8 cellular contexts compared by ENCODE assay signal in genomic region chr5:171907731-171908343, GRCh38.
DNase-seq lines count a peak whose midpoint lies in the region; ATAC-seq, FAIRE-seq and TF ChIP-seq lines count a peak whose summit lies in the region.

No MANE protein-coding gene starts in this region.

- peaks cover 31 to 66% of the 10 kb centered on the region in 2 donors for H3K4me1 Mint-ChIP-seq in immature natural killer cell

- H3K27me3 Mint-ChIP-seq in immature natural killer cell (ENCODE audit: low read depth in 3 of 3): no peaks in the 10 kb centered on the region

- H3K36me3 ChIP-seq in DND-41 (ENCODE audit: insufficient read depth, low read length) (peaks cover 3% of the 10 kb centered on the region; the same call in 1 of the 2 replicates), K562 (ENCODE audit: control insufficient read depth, insufficient read depth, low read length) (peaks cover 12% of the 10 kb centered on the region; the same call in 2 of the 3 replicates)

- TF ChIP-seq POLR2A in K562 (conservative IDR thresholded peaks at IDR 0.05): no peak

- 11% methylated on average over 4 of the region's 4 CpGs for WGBS in K562 (ENCODE audit: insufficient coverage, low coverage, missing lambda C conversion rate)

- intact Hi-C loops in K562 (cut with micrococcal nuclease): loop anchor here (2.0 to 5.0 kb wide), 2 partner anchors 421 to 489 kb away; partner anchors contain the start of gene FGF18

- BruUV-seq in K562 (replicated peaks; lab: Mats Ljungman, UMichigan): no TSS peak

- peaks cover 33% of the 10 kb centered on the region for H3K79me2 ChIP-seq in DND-41 (ENCODE audit: insufficient read depth, low read length)
- H3K79me2 ChIP-seq in K562 (ENCODE audit: control insufficient read depth, insufficient read depth, low read length): peaks cover 4% of the 10 kb centered on the region; the same call in 1 of the 3 replicates

- H3K9ac ChIP-seq in DND-41 (ENCODE audit: low read depth, low read length): no peak overlapping the region
- H3K9ac ChIP-seq in K562 (ENCODE audit: insufficient read depth in 1 of 2, low read depth in 2 of 2, low read length in 2 of 2): no peak overlapping the region

- no peaks in the 10 kb centered on the region for H3K9me3 ChIP-seq in DND-41 (ENCODE audit: insufficient read depth, low read length, severe bottlenecking)
- no peaks in the 10 kb centered on the region for H3K9me3 ChIP-seq in K562 (replicated peaks; ENCODE audit: control insufficient read depth, insufficient read depth, low read depth, low read length)

- no peak overlapping the region for H3K27ac Mint-ChIP-seq in immature natural killer cell

- H3K27ac ChIP-seq in DND-41 (ENCODE audit: low read length): no peak overlapping the region
- no peak overlapping the region for H3K27ac ChIP-seq in K562 (ENCODE audit: extremely low read depth, low read depth, low read length)

- no peaks in the 10 kb centered on the region for H3K9me3 Mint-ChIP-seq in immature natural killer cell

- POLR2A ChIA-PET in K562 (lab: Yijun Ruan, JAX): interaction anchor here (1.0 kb wide), 1 partner anchor 96 kb away, joined by 3 read pairs; no protein-coding TSS in a partner anchor

- ATAC-seq in DND-41 (ENCODE audit: insufficient read depth, low read depth) (peak; percentile 91), GM19467 (IDR thresholded peaks at IDR 0.05; ENCODE audit: unreplicated experiment) (peak; percentile 49), K562 (peak; percentile 96)

- no peak overlapping the region for H3K4me3 Mint-ChIP-seq in immature natural killer cell

- no peaks in the 10 kb centered on the region for H3K27me3 ChIP-seq in DND-41 (ENCODE audit: insufficient read depth, low read length, poor library complexity)
- no peaks in the 10 kb centered on the region for H3K27me3 ChIP-seq in K562 (ENCODE audit: control insufficient read depth in 2 of 2, insufficient read depth in 2 of 2, low read length in 2 of 2)

- CTCF ChIA-PET in K562 (lab: Yijun Ruan, JAX; ENCODE audit: low intra/inter-chr PET ratio): interaction anchor here (0.6 to 2.7 kb wide), 9 partner anchors 132 to 537 kb away, joined by 3 to 15 read pairs (median 3); partner anchors contain the start of gene FGF18

- DNase-seq in DND-41: peak; percentile 55
- DNase-seq in KBM-7: peak; percentile 77
- peak; percentile 70 for DNase-seq in SK-MEL-5 (ENCODE audit: low read depth, low spot score)
- peak; percentile 48 to 73 (median 67) for DNase-seq in K562 (ENCODE audit: extremely low read depth in 1 of 4, low spot score in 3 of 4)
- DNase-seq in immature natural killer cell: peak; percentile 11 to 43 (median 33)
- DNase-seq in stimulated activated CD4-positive, alpha-beta T cell treated with anti-CD3 and anti-CD28 coated beads, Interleukin-2, amount 100 ng/mL, for 4 hours (ENCODE audit: low read depth): peak; percentile 34
- DNase-seq in NCI-H1048 (lab: John Stamatoyannopoulos, UW): no peak

- H3K4me3 ChIP-seq in DND-41 (ENCODE audit: low read depth in 1 of 2, low read length in 2 of 2) (no peak overlapping the region), K562 (no peak overlapping the region)

- H2AFZ ChIP-seq in DND-41 (ENCODE audit: low read depth, low read length) (no peak overlapping the region), K562 (ENCODE audit: low read depth, low read length) (no peak overlapping the region)

- no peaks in the 10 kb centered on the region for H3K36me3 Mint-ChIP-seq in immature natural killer cell

- H3K4me2 ChIP-seq in DND-41 (ENCODE audit: insufficient read depth, low read length) (no peak overlapping the region), K562 (ENCODE audit: insufficient read depth, low read length) (no peak overlapping the region)

- H3K9me1 ChIP-seq in K562 (ENCODE audit: control insufficient read depth, insufficient read depth, low read length): no peaks in the 10 kb centered on the region

- H4K20me1 ChIP-seq in DND-41 (ENCODE audit: insufficient read depth, low read length) (peaks cover 48% of the 10 kb centered on the region), K562 (replicated peaks; ENCODE audit: control insufficient read depth, insufficient read depth, low read length) (no peaks in the 10 kb centered on the region; the same call in 1 of the 2 replicates)

- TF ChIP-seq RAD21 in K562 (CRISPR knock-in tag; conservative IDR thresholded peaks at IDR 0.05 in 1 of 2, IDR thresholded peaks at IDR 0.05 in 1 of 2): peak; percentile 77 to 78

- no peak for TF ChIP-seq EP300 in K562 (IDR thresholded peaks at IDR 0.05; ENCODE audit: low read length)

- H3K4me1 ChIP-seq in DND-41 (ENCODE audit: insufficient read depth, low read length) (no peaks in the 10 kb centered on the region), K562 (replicated peaks in 1 of 2; ENCODE audit: control insufficient read depth in 2 of 2, insufficient read depth in 2 of 2, low read length in 2 of 2) (no peaks in the 10 kb centered on the region)

- FAIRE-seq in K562 (lab: Jason Lieb, UNC): peak; percentile 78

- in situ Hi-C loops in KBM-7 (cut with MboI; ENCODE audit: low pct_unique_long_range_greater_than_20kb, low sequenced_read_pairs) (no loop called here), SK-MEL-5 (cut with HindIII; ENCODE audit: low pct_unique_long_range_greater_than_20kb, low sequenced_read_pairs) (no loop called here), K562 (cut with MboI) (loop anchor here (5.0 kb wide), 1 partner anchor 491 kb away; the partner anchor contains the start of gene FGF18)

- TF ChIP-seq CTCF in DND-41 (IDR thresholded peaks at IDR 0.05; ENCODE audit: borderline replicate concordance, extremely low read depth, low read length, poor library complexity, severe bottlenecking): peak; percentile 91
- peak; percentile 51 to 74 (median 73); a peak in 5 of 6 replicates for TF ChIP-seq CTCF in K562 (IDR thresholded peaks at IDR 0.05 in 2 of 3, conservative IDR thresholded peaks at IDR 0.05 in 1 of 3; ENCODE audit: insufficient read depth in 2 of 3, low read depth in 1 of 3, low read length in 3 of 3)

TF ChIP-seq in K562, 482 proteins besides CTCF, POLR2A, EP300 and RAD21 (continues in another document):
- TF ChIP-seq SMC3 (conservative IDR thresholded peaks at IDR 0.05; ENCODE audit: insufficient read depth, low read depth, low read length): peak; percentile 77
- no peak for TF ChIP-seq ZFX (CRISPR knock-in tag; IDR thresholded peaks at IDR 0.05)
- TF ChIP-seq, protein P1, sequence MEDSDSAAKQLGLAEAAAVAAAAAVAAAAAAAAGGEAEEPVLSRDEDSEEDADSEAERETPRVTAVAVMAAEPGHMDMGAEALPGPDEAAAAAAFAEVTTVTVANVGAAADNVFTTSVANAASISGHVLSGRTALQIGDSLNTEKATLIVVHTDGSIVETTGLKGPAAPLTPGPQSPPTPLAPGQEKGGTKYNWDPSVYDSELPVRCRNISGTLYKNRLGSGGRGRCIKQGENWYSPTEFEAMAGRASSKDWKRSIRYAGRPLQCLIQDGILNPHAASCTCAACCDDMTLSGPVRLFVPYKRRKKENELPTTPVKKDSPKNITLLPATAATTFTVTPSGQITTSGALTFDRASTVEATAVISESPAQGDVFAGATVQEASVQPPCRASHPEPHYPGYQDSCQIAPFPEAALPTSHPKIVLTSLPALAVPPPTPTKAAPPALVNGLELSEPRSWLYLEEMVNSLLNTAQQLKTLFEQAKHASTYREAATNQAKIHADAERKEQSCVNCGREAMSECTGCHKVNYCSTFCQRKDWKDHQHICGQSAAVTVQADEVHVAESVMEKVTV (CRISPR knock-in tag; IDR thresholded peaks at IDR 0.05): peak; percentile 65
- TF ChIP-seq SRSF9 (IDR thresholded peaks at IDR 0.05; ENCODE audit: borderline replicate concordance, low read depth, low read length): no peak
- no peak for TF ChIP-seq BRF1 (IDR thresholded peaks at IDR 0.05; ENCODE audit: borderline replicate concordance, extremely low read depth, insufficient read length)
- TF ChIP-seq CEBPZ (IDR thresholded peaks at IDR 0.05; ENCODE audit: borderline replicate concordance, low read depth, low read length): no peak
- no peak for TF ChIP-seq TCF3 (CRISPR knock-in tag; IDR thresholded peaks at IDR 0.05)
- no peak for TF ChIP-seq ZNF561 (CRISPR knock-in tag; conservative IDR thresholded peaks at IDR 0.05)
- TF ChIP-seq SAFB2 (IDR thresholded peaks at IDR 0.05; ENCODE audit: borderline replicate concordance, low read depth, low read length, severe bottlenecking): no peak
- TF ChIP-seq, protein P2, sequence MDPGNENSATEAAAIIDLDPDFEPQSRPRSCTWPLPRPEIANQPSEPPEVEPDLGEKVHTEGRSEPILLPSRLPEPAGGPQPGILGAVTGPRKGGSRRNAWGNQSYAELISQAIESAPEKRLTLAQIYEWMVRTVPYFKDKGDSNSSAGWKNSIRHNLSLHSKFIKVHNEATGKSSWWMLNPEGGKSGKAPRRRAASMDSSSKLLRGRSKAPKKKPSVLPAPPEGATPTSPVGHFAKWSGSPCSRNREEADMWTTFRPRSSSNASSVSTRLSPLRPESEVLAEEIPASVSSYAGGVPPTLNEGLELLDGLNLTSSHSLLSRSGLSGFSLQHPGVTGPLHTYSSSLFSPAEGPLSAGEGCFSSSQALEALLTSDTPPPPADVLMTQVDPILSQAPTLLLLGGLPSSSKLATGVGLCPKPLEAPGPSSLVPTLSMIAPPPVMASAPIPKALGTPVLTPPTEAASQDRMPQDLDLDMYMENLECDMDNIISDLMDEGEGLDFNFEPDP (CRISPR knock-in tag; IDR thresholded peaks at IDR 0.05): no peak
